1 cellular context compared by ENCODE assay signal in genomic region chr11:57648791-57649735, GRCh38.
TF ChIP-seq lines count a peak whose summit lies in the region.

No MANE protein-coding gene starts in this region.

TF ChIP-seq in HEK293, 187 proteins besides CTCF, POLR2A, EP300 and RAD21 (continued from another document):
- TF ChIP-seq ZNF138 (tag by site-specific recombination; IDR thresholded peaks at IDR 0.05; ENCODE audit: borderline replicate concordance): no peak
- no peak for TF ChIP-seq ZNF155 (tag by site-specific recombination; IDR thresholded peaks at IDR 0.05)
- no peak for TF ChIP-seq HOXA7 (CRISPR knock-in tag; IDR thresholded peaks at IDR 0.05; ENCODE audit: borderline replicate concordance)
- TF ChIP-seq ZNF362 (tag by site-specific recombination; IDR thresholded peaks at IDR 0.05): no peak
- no peak for TF ChIP-seq GLIS2 (tag by site-specific recombination; IDR thresholded peaks at IDR 0.05)
- TF ChIP-seq ZBTB8A (tag by site-specific recombination; IDR thresholded peaks at IDR 0.05): no peak
- no peak for TF ChIP-seq ZNF146 (tag by site-specific recombination; IDR thresholded peaks at IDR 0.05)
- TF ChIP-seq AEBP2 (tag by site-specific recombination; IDR thresholded peaks at IDR 0.05; ENCODE audit: borderline replicate concordance): no peak
- TF ChIP-seq PATZ1 (tag by site-specific recombination; IDR thresholded peaks at IDR 0.05): 0 out of 2 replicates have a peak, but pooled peaks have one; percentile 33
- TF ChIP-seq ZNF184 (tag by site-specific recombination; IDR thresholded peaks at IDR 0.05): no peak
- TF ChIP-seq RBAK (tag by site-specific recombination; IDR thresholded peaks at IDR 0.05): no peak
- TF ChIP-seq ZNF76 (tag by site-specific recombination; IDR thresholded peaks at IDR 0.05; ENCODE audit: borderline replicate concordance, low read depth): no peak
- TF ChIP-seq ZNF335 (tag by site-specific recombination; conservative IDR thresholded peaks at IDR 0.05): 0 out of 2 replicates have a peak, but pooled peaks have one; percentile 6
